14 cellular contexts compared by ENCODE assay signal in genomic region chr2:202494856-202495604, GRCh38.
DNase-seq lines count a peak whose midpoint lies in the region; ATAC-seq and TF ChIP-seq lines count a peak whose summit lies in the region.
"Had no signal": no experiment of that assay in that cellular context is flagged by ENCODE, and none has a peak within 500 bp of the region (broad histone marks: within the 10 kb centered on the region; RNA-seq: fewer than 3 reads in every experiment).

No MANE protein-coding gene starts in this region.

- H3K9me2 ChIP-seq in GM23338 (ENCODE audit: insufficient read depth) = no peaks in the 10 kb centered on the region

- H3K4me3 ChIP-seq in GM23338 = no peak overlapping the region
- H3K4me3 ChIP-seq: testis had no signal

- H2AFZ ChIP-seq in GM23338 = no peak overlapping the region

- H3K9me3 Mint-ChIP-seq in GM23338 (no peaks in the 10 kb centered on the region), progenitor cell of endocrine pancreas (ENCODE audit: low read depth) (no peaks in the 10 kb centered on the region)
- H3K9me3 Mint-ChIP-seq: activated T-helper 2 cell treated with anti-CD3 and anti-CD28 coated beads, Interferon-gamma antibody, Interleukin-2, Interleukin-4, amounts not matched to agents 10 μg/mL and 5 μg/mL and 100 μg/mL, durations not matched to agents 14 hours and 24 hours and 36 hours; CD8-positive, alpha-beta memory T cell had no signal

- H3K79me2 ChIP-seq in GM23338 (replicated peaks; ENCODE audit: insufficient read depth) = no peaks in the 10 kb centered on the region; the same call in 1 of the 2 replicates

- H3K27me3 ChIP-seq in GM23338 (ENCODE audit: insufficient read depth) = no peaks in the 10 kb centered on the region
- H3K27me3 ChIP-seq: testis had no signal

- ATAC-seq in GM23338 (peak; percentile 80), HG02571 (IDR thresholded peaks at IDR 0.05; ENCODE audit: unreplicated experiment) (no peak), HG02884 (IDR thresholded peaks at IDR 0.05; ENCODE audit: unreplicated experiment) (no peak)

- no peak overlapping the region for H3K27ac Mint-ChIP-seq in GM23338
- peak overlapping the region; percentile 53 for H3K27ac Mint-ChIP-seq in progenitor cell of endocrine pancreas
- H3K27ac Mint-ChIP-seq: activated T-helper 2 cell treated with anti-CD3 and anti-CD28 coated beads, Interferon-gamma antibody, Interleukin-2, Interleukin-4, amounts not matched to agents 10 μg/mL and 5 μg/mL and 100 μg/mL, durations not matched to agents 14 hours and 24 hours and 36 hours had no signal

- H3K36me3 Mint-ChIP-seq in GM23338 (ENCODE audit: low read depth) = no peaks in the 10 kb centered on the region
- H3K36me3 Mint-ChIP-seq in progenitor cell of endocrine pancreas (ENCODE audit: insufficient read depth) = peaks cover 9% of the 10 kb centered on the region
- H3K36me3 Mint-ChIP-seq: CD8-positive, alpha-beta memory T cell had no signal

- H3K4me3 Mint-ChIP-seq in GM23338 (no peak overlapping the region), progenitor cell of endocrine pancreas (ENCODE audit: low read depth) (no peak overlapping the region)
- H3K4me3 Mint-ChIP-seq: CD8-positive, alpha-beta memory T cell had no signal

- peaks cover 43% of the 10 kb centered on the region for H3K4me1 Mint-ChIP-seq in GM23338
- peaks cover 13% of the 10 kb centered on the region for H3K4me1 Mint-ChIP-seq in progenitor cell of endocrine pancreas (ENCODE audit: low read depth)
- H3K4me1 Mint-ChIP-seq: CD8-positive, alpha-beta memory T cell had no signal

- H3F3A ChIP-seq in GM23338 (replicated peaks; ENCODE audit: low read depth) = 0 out of 2 replicates have a peak, but pooled peaks cover 4% of the 10 kb centered on the region

- peaks cover 13% of the 10 kb centered on the region for H3K27me3 Mint-ChIP-seq in GM23338 (ENCODE audit: insufficient read depth, low read depth, poor library complexity)
- H3K27me3 Mint-ChIP-seq in progenitor cell of endocrine pancreas = no peaks in the 10 kb centered on the region

- peak overlapping the region; percentile 40; the same call in 1 of the 2 replicates for H3K27ac ChIP-seq in GM23338 (ENCODE audit: low read depth)
- peak overlapping the region; percentile 82 for H3K27ac ChIP-seq in VCaP

- no peaks in the 10 kb centered on the region for H3K36me3 ChIP-seq in GM23338 (ENCODE audit: insufficient read depth)

- peaks cover 36% of the 10 kb centered on the region for H3K4me1 ChIP-seq in GM23338 (ENCODE audit: insufficient read depth)

- peak in 1 of 2 experiments; percentile 16; a peak in 1 of 4 replicates for TF ChIP-seq CTCF in GM23338 (conservative IDR thresholded peaks at IDR 0.05; ENCODE audit: low read depth in 2 of 2)
- no peak for TF ChIP-seq CTCF in VCaP (conservative IDR thresholded peaks at IDR 0.05)
- no peak for TF ChIP-seq CTCF in progenitor cell of endocrine pancreas (IDR thresholded peaks at IDR 0.05; ENCODE audit: unreplicated experiment)

- 0 out of 2 replicates have a peak, but pooled peaks cover 3% of the 10 kb centered on the region for H4K20me1 ChIP-seq in GM23338 (replicated peaks; ENCODE audit: insufficient read depth)

- no peak overlapping the region for H3K4me2 ChIP-seq in GM23338

- peak; percentile 66 for DNase-seq in GM23338 (ENCODE audit: low spot score)
- peak; percentile 28 for DNase-seq in iPS DF 4.7 (ENCODE audit: extremely low read depth, low spot score)
- DNase-seq in progenitor cell of endocrine pancreas (ENCODE audit: low spot score, unreplicated experiment) = no peak
- no peak for DNase-seq in hepatic stellate cell (ENCODE audit: low spot score)
- DNase-seq: activated CD4-positive, alpha-beta T cell treated with anti-CD3 and anti-CD28 coated beads, Interleukin-2, amount 50 U/mL, for 1 hour; AML-193; CD8-positive, alpha-beta memory T cell; stimulated activated CD4-positive, alpha-beta T cell treated with anti-CD3 and anti-CD28 coated beads, Interleukin-1b, Interleukin-23, amount 100 ng/mL, for 48 hours; T-helper 2 cell had no signal

TF ChIP-seq in GM23338, 12 proteins besides CTCF, POLR2A, EP300 and RAD21 (continues in another document):
- TF ChIP-seq JUNB (IDR thresholded peaks at IDR 0.05; ENCODE audit: unreplicated experiment) (no peak), REST (IDR thresholded peaks at IDR 0.05; ENCODE audit: unreplicated experiment) (no peak), ZNF114 (CRISPR knock-in tag; IDR thresholded peaks at IDR 0.05) (no peak), ZNF462 (CRISPR knock-in tag; IDR thresholded peaks at IDR 0.05) (no peak), POLR2AphosphoS5 (IDR thresholded peaks at IDR 0.05; ENCODE audit: low read depth) (no peak), EZH2phosphoT487 (IDR thresholded peaks at IDR 0.05; ENCODE audit: unreplicated experiment) (no peak)

Comparison
In these comparisons a context has a peak if more than half of its experiments do, and no peak if none do; other contexts are left out.
1. DNase-seq: peak in GM23338 (single experiment) and iPS DF 4.7 (single experiment); none in progenitor cell of endocrine pancreas (single experiment) and hepatic stellate cell (single experiment).